11 cellular contexts compared by ENCODE assay signal in genomic region chr12:94099191-94099983, GRCh38. TPM values are rescaled to one million over a fixed set of nuclear protein-coding genes. Genes with fewer than 3 reads are reported as not detected.
A peak's percentile ranks its signal among the peaks of the same experiment; 100 is the strongest.
DNase-seq lines count a peak whose midpoint lies in the region; ATAC-seq and TF ChIP-seq lines count a peak whose summit lies in the region.
"Had no signal": no experiment of that assay in that cellular context is flagged by ENCODE, and none has a peak within 500 bp of the region (broad histone marks: within the 10 kb centered on the region; RNA-seq: fewer than 3 reads in every experiment).

No MANE protein-coding gene starts in this region.

- no peaks in the 10 kb centered on the region for H3K36me3 ChIP-seq in BLaER1

- H3K4me2 ChIP-seq in BLaER1: peak overlapping the region; percentile 38

- H3K9me3 ChIP-seq in BLaER1: no peaks in the 10 kb centered on the region

- DNase-seq in HT1080 (ENCODE audit: low read depth): peak; percentile 92
- peak; percentile 15 for DNase-seq in RWPE1 (ENCODE audit: low spot score)
- peak; percentile 50 for DNase-seq in glomerular visceral epithelial cell (ENCODE audit: extremely low spot score)
- no peak for DNase-seq in HPDE6-E6E7 (ENCODE audit: extremely low spot score)
- DNase-seq in activated gamma-delta T cell (lab: John Stamatoyannopoulos, UW): no peak
- DNase-seq: MM.1S, T-helper 9 cell had no signal

- peaks cover 33% of the 10 kb centered on the region for H3K27me3 ChIP-seq in BLaER1

- peaks cover 20% of the 10 kb centered on the region for H3K4me1 ChIP-seq in BLaER1
- H3K4me1 ChIP-seq: parathyroid adenoma had no signal

- TF ChIP-seq CTCF in RWPE1 (conservative IDR thresholded peaks at IDR 0.05; ENCODE audit: low read depth): no peak

- no peak overlapping the region for H3K27ac ChIP-seq in BLaER1
- peak overlapping the region; percentile 79 for H3K27ac ChIP-seq in RWPE1
- H3K27ac ChIP-seq: parathyroid adenoma had no signal

- CTCF ChIA-PET in RWPE1 (lab: Yijun Ruan, JAX): no interaction called here

- H4K20me1 ChIP-seq in BLaER1: no peaks in the 10 kb centered on the region

- no peak for ATAC-seq in HG03342 (IDR thresholded peaks at IDR 0.05; ENCODE audit: unreplicated experiment)
- no peak for ATAC-seq in HG03520 (IDR thresholded peaks at IDR 0.05; ENCODE audit: unreplicated experiment)

- H3K4me3 ChIP-seq in BLaER1: no peak overlapping the region

- H3K9ac ChIP-seq in BLaER1: no peak overlapping the region
- H3K9ac ChIP-seq: parathyroid adenoma had no signal

- POLR2A ChIA-PET in RWPE1 (lab: Yijun Ruan, JAX; ENCODE audit: low non-redundant PET): no interaction called here

RNA-seq across cellular contexts. Expression of gene PLXNC1, which starts 49.0 kb away (rescaled TPM):
- total RNA-seq in HT1080 (2014; rRNA removed; shearing (Covaris generic)): 0.57 and 0.66 TPM in 2 replicates
- polyA plus RNA-seq in HT1080 (2015; cell fraction: cytosol; rRNA removed): 1.2 and 2.2 TPM in 2 replicates
- polyA plus RNA-seq in HT1080 (2015; cell fraction: nucleus; rRNA removed): 1.1 and 1.4 TPM in 2 replicates

Comparison
In these comparisons a context has a peak if more than half of its experiments do, and no peak if none do; other contexts are left out.
1. DNase-seq: peak in HT1080 (single experiment), RWPE1 (single experiment) and glomerular visceral epithelial cell (single experiment); none in HPDE6-E6E7 (single experiment) and activated gamma-delta T cell (single experiment).